25 cellular contexts compared by ENCODE assay signal in genomic region chr6:7251861-7252260, GRCh38.
"Had no signal": no experiment of that assay in that cellular context is flagged by ENCODE, and none has a peak within 500 bp of the region (broad histone marks: within the 10 kb centered on the region; RNA-seq: fewer than 3 reads in every experiment).

No MANE protein-coding gene starts in this region.

- H3K4me1 ChIP-seq: foreskin keratinocyte, prostate gland, sigmoid colon had no signal

- H3K9me3 Mint-ChIP-seq: activated B cell treated with CpG ODN at 0.5 μM for 24 hours; activated naive CD4-positive, alpha-beta T cell treated with anti-CD3 and anti-CD28 coated beads, Interleukin-2, amount 50 U/mL, for 24 hours; activated naive CD8-positive, alpha-beta T cell treated with anti-CD3 and anti-CD28 coated beads, Interleukin-2, amount 50 U/mL, for 24 hours had no signal

- H3K4me1 Mint-ChIP-seq: activated CD8-positive, alpha-beta memory T cell treated with anti-CD3 and anti-CD28 coated beads, Interleukin-2, amount 10 ng/mL, durations not matched to agents 7 days and 5 days; activated naive CD4-positive, alpha-beta T cell treated with anti-CD3 and anti-CD28 coated beads, Interleukin-2, amount 50 U/mL, for 24 hours; activated naive CD8-positive, alpha-beta T cell treated with anti-CD3 and anti-CD28 coated beads, Interleukin-2, amount 50 U/mL, for 24 hours; endodermal cell; immature natural killer cell had no signal

- H3K9me3 ChIP-seq: ovary, prostate gland had no signal

- DNase-seq: activated B cell treated with CpG ODN at 0.5 μM for 24 hours; activated CD8-positive, alpha-beta memory T cell treated with anti-CD3 and anti-CD28 coated beads, Interleukin-2, amount 10 ng/mL, durations not matched to agents 7 days and 5 days; activated CD8-positive, alpha-beta T cell treated with anti-CD3 and anti-CD28 coated beads, Interleukin-2, amount 10 ng/mL, durations not matched to agents 7 days and 5 days; activated naive CD8-positive, alpha-beta T cell treated with anti-CD3 and anti-CD28 coated beads, Interleukin-2, amount 50 U/mL, for 24 hours; activated T-cell treated with anti-CD3 and anti-CD28 coated beads, Interleukin-2, amount 50 U/mL, for 48 hours; central memory CD4-positive, alpha-beta T cell; endodermal cell; foreskin keratinocyte; heart left ventricle; hypothalamus; immature natural killer cell; naive B cell; nephron progenitor cell; ovary; retina; sigmoid colon; stimulated activated CD4-positive, alpha-beta T cell treated with anti-CD3 and anti-CD28 coated beads, Interleukin-15, amount 100 ng/mL, for 24 hours; stimulated activated CD4-positive, alpha-beta T cell treated with anti-CD3 and anti-CD28 coated beads, Interleukin-2, amount 100 ng/mL, for 24 hours; stimulated activated naive CD4-positive, alpha-beta T cell had no signal

- H3K36me3 ChIP-seq: ovary had no signal

- H3K4me3 Mint-ChIP-seq: activated B cell treated with CpG ODN at 0.5 μM for 24 hours; activated CD8-positive, alpha-beta memory T cell treated with anti-CD3 and anti-CD28 coated beads, Interleukin-2, amount 10 ng/mL, durations not matched to agents 7 days and 5 days; activated CD8-positive, alpha-beta T cell treated with anti-CD3 and anti-CD28 coated beads, Interleukin-2, amount 10 ng/mL, durations not matched to agents 7 days and 5 days; activated naive CD4-positive, alpha-beta T cell treated with anti-CD3 and anti-CD28 coated beads, Interleukin-2, amount 50 U/mL, for 24 hours; activated naive CD8-positive, alpha-beta T cell treated with anti-CD3 and anti-CD28 coated beads, Interleukin-2, amount 50 U/mL, for 24 hours; endodermal cell; immature natural killer cell; naive B cell; nephron progenitor cell had no signal

- H3K4me3 ChIP-seq: esophagus muscularis mucosa, heart left ventricle, ovary, prostate gland, sigmoid colon, smooth muscle cell, tibial nerve had no signal

- H3K27me3 ChIP-seq: esophagus muscularis mucosa, foreskin keratinocyte, heart left ventricle, ovary, sigmoid colon, tibial nerve had no signal

- H3K27ac ChIP-seq: esophagus muscularis mucosa, foreskin keratinocyte, ovary, prostate gland had no signal

- H3K27ac Mint-ChIP-seq: activated B cell treated with CpG ODN at 0.5 μM for 24 hours; activated CD8-positive, alpha-beta memory T cell treated with anti-CD3 and anti-CD28 coated beads, Interleukin-2, amount 10 ng/mL, durations not matched to agents 7 days and 5 days; activated CD8-positive, alpha-beta T cell treated with anti-CD3 and anti-CD28 coated beads, Interleukin-2, amount 10 ng/mL, durations not matched to agents 7 days and 5 days; activated naive CD4-positive, alpha-beta T cell treated with anti-CD3 and anti-CD28 coated beads, Interleukin-2, amount 50 U/mL, for 24 hours; activated naive CD8-positive, alpha-beta T cell treated with anti-CD3 and anti-CD28 coated beads, Interleukin-2, amount 50 U/mL, for 24 hours; activated T-helper 2 cell treated with anti-CD3 and anti-CD28 coated beads, Interferon-gamma antibody, Interleukin-2, Interleukin-4, amounts not matched to agents 10 μg/mL and 5 μg/mL and 100 μg/mL, durations not matched to agents 14 hours and 24 hours and 36 hours; endodermal cell; immature natural killer cell; naive B cell had no signal

- H3K27me3 Mint-ChIP-seq: activated B cell treated with CpG ODN at 0.5 μM for 24 hours; activated CD8-positive, alpha-beta memory T cell treated with anti-CD3 and anti-CD28 coated beads, Interleukin-2, amount 10 ng/mL, durations not matched to agents 7 days and 5 days; activated naive CD4-positive, alpha-beta T cell treated with anti-CD3 and anti-CD28 coated beads, Interleukin-2, amount 50 U/mL, for 24 hours; activated naive CD8-positive, alpha-beta T cell treated with anti-CD3 and anti-CD28 coated beads, Interleukin-2, amount 50 U/mL, for 24 hours; naive B cell had no signal
